Comparison of ENCODE assay signal across 15 cellular contexts in the genomic region with DNA sequence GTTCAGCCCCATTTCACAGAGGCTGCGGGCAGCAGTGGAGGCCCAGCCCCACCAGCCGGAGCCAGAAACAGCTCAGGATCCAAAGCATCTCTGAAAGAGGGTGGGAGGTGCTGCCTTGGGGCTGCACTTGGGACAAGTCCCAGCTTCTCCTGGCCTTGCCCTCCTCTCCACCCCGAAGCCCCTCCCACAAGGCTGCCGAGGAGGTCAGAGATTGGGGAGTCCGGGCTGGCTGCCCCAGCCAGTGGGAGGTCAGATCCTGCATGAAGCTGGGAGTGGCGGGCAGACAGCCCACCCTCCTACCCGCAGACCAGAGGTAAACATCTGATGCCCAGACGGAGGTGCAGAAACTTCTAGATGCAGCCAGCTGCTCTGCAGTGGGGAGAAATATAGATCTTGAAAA.
"Had no signal": no experiment of that assay in that cellular context is flagged by ENCODE, and none has a peak within 500 bp of the region (broad histone marks: within the 10 kb centered on the region; RNA-seq: fewer than 3 reads in every experiment).

No MANE protein-coding gene starts in this region.

- H3K27ac Mint-ChIP-seq: activated CD4-positive, alpha-beta memory T cell treated with anti-CD3 and anti-CD28 coated beads, Interleukin-2, amount 10 ng/mL, durations not matched to agents 7 days and 5 days; activated naive CD8-positive, alpha-beta T cell; effector memory CD8-positive, alpha-beta T cell had no signal

- H3K9me3 ChIP-seq: psoas muscle had no signal

- H3K4me1 ChIP-seq: psoas muscle had no signal

- H3K9me3 Mint-ChIP-seq: effector memory CD8-positive, alpha-beta T cell had no signal

- ATAC-seq: effector memory CD8-positive, alpha-beta T cell; left colon; naive thymus-derived CD4-positive, alpha-beta T cell; psoas muscle had no signal

- H3K27me3 ChIP-seq: brain microvascular endothelial cell had no signal

- DNase-seq: activated CD4-positive, alpha-beta memory T cell treated with anti-CD3 and anti-CD28 coated beads, Interleukin-2, amount 10 ng/mL, durations not matched to agents 7 days and 5 days; activated CD4-positive, alpha-beta T cell treated with anti-CD3 and anti-CD28 coated beads for 1 hour; activated gamma-delta T cell; activated T-cell treated with anti-CD3 and anti-CD28 coated beads, Interleukin-2, amount 50 U/mL, for 48 hours; brain microvascular endothelial cell; effector memory CD8-positive, alpha-beta T cell; hypothalamus; left colon; naive thymus-derived CD4-positive, alpha-beta T cell; occipital lobe; psoas muscle; stimulated activated CD4-positive, alpha-beta T cell treated with anti-CD3 and anti-CD28 coated beads, Interleukin-12 subunit alpha, Interleukin-12 subunit beta, amount 100 ng/mL, for 4 hours; stimulated activated naive CD4-positive, alpha-beta T cell treated with Interleukin-2 at 50 U/mL for 16 hours; trophoblast cell had no signal

- H3K27me3 Mint-ChIP-seq: activated CD4-positive, alpha-beta memory T cell treated with anti-CD3 and anti-CD28 coated beads, Interleukin-2, amount 10 ng/mL, durations not matched to agents 7 days and 5 days; activated naive CD8-positive, alpha-beta T cell; effector memory CD8-positive, alpha-beta T cell; naive thymus-derived CD4-positive, alpha-beta T cell had no signal

- H3K27ac ChIP-seq: brain microvascular endothelial cell, psoas muscle had no signal

- H3K36me3 ChIP-seq: brain microvascular endothelial cell had no signal

- H3K4me3 ChIP-seq: psoas muscle had no signal

- H3K4me3 Mint-ChIP-seq: activated CD4-positive, alpha-beta memory T cell treated with anti-CD3 and anti-CD28 coated beads, Interleukin-2, amount 10 ng/mL, durations not matched to agents 7 days and 5 days; activated naive CD8-positive, alpha-beta T cell; effector memory CD8-positive, alpha-beta T cell; naive thymus-derived CD4-positive, alpha-beta T cell had no signal

- H3K36me3 Mint-ChIP-seq: activated naive CD8-positive, alpha-beta T cell; naive thymus-derived CD4-positive, alpha-beta T cell had no signal
